Comparison of ENCODE assay signal across 1 cellular context in the genomic region with DNA sequence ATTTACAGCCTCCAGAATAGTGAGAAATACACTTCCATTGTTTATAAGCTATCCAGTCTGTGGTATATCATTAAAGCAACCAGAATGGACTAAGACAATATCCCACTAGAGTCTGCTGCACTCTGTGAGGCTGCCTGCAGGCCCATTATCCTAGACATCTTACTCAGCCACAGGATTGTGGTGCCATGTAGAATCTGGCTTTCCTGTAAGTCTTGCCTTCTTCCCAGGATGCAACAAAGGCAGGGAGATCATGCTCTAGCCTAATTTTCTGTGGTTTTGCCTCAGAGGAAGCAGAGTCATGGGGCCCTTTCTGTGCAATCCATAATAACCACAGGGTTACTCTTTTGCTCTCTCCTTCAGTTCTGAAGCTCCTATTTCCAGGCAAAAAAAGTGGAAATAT.
TF ChIP-seq lines count a peak whose summit lies in the region.

No MANE protein-coding gene starts in this region.

TF ChIP-seq in GM23338, 12 proteins besides CTCF, POLR2A, EP300 and RAD21 (continued from another document):
- TF ChIP-seq, protein P1, sequence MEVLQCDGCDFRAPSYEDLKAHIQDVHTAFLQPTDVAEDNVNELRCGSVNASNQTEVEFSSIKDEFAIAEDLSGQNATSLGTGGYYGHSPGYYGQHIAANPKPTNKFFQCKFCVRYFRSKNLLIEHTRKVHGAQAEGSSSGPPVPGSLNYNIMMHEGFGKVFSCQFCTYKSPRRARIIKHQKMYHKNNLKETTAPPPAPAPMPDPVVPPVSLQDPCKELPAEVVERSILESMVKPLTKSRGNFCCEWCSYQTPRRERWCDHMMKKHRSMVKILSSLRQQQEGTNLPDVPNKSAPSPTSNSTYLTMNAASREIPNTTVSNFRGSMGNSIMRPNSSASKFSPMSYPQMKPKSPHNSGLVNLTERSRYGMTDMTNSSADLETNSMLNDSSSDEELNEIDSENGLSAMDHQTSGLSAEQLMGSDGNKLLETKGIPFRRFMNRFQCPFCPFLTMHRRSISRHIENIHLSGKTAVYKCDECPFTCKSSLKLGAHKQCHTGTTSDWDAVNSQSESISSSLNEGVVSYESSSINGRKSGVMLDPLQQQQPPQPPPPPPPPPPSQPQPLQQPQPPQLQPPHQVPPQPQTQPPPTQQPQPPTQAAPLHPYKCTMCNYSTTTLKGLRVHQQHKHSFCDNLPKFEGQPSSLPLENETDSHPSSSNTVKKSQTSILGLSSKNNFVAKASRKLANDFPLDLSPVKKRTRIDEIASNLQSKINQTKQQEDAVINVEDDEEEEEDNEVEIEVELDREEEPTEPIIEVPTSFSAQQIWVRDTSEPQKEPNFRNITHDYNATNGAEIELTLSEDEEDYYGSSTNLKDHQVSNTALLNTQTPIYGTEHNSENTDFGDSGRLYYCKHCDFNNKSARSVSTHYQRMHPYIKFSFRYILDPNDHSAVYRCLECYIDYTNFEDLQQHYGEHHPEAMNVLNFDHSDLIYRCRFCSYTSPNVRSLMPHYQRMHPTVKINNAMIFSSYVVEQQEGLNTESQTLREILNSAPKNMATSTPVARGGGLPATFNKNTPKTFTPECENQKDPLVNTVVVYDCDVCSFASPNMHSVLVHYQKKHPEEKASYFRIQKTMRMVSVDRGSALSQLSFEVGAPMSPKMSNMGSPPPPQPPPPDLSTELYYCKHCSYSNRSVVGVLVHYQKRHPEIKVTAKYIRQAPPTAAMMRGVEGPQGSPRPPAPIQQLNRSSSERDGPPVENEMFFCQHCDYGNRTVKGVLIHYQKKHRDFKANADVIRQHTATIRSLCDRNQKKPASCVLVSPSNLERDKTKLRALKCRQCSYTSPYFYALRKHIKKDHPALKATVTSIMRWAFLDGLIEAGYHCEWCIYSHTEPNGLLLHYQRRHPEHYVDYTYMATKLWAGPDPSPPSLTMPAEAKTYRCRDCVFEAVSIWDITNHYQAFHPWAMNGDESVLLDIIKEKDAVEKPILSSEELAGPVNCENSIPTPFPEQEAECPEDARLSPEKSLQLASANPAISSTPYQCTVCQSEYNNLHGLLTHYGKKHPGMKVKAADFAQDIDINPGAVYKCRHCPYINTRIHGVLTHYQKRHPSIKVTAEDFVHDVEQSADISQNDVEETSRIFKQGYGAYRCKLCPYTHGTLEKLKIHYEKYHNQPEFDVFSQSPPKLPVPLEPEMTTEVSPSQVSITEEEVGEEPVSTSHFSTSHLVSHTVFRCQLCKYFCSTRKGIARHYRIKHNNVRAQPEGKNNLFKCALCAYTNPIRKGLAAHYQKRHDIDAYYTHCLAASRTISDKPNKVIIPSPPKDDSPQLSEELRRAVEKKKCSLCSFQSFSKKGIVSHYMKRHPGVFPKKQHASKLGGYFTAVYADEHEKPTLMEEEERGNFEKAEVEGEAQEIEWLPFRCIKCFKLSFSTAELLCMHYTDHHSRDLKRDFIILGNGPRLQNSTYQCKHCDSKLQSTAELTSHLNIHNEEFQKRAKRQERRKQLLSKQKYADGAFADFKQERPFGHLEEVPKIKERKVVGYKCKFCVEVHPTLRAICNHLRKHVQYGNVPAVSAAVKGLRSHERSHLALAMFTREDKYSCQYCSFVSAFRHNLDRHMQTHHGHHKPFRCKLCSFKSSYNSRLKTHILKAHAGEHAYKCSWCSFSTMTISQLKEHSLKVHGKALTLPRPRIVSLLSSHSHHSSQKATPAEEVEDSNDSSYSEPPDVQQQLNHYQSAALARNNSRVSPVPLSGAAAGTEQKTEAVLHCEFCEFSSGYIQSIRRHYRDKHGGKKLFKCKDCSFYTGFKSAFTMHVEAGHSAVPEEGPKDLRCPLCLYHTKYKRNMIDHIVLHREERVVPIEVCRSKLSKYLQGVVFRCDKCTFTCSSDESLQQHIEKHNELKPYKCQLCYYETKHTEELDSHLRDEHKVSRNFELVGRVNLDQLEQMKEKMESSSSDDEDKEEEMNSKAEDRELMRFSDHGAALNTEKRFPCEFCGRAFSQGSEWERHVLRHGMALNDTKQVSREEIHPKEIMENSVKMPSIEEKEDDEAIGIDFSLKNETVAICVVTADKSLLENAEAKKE (CRISPR knock-in tag; IDR thresholded peaks at IDR 0.05): no peak
- TF ChIP-seq, protein P2, sequence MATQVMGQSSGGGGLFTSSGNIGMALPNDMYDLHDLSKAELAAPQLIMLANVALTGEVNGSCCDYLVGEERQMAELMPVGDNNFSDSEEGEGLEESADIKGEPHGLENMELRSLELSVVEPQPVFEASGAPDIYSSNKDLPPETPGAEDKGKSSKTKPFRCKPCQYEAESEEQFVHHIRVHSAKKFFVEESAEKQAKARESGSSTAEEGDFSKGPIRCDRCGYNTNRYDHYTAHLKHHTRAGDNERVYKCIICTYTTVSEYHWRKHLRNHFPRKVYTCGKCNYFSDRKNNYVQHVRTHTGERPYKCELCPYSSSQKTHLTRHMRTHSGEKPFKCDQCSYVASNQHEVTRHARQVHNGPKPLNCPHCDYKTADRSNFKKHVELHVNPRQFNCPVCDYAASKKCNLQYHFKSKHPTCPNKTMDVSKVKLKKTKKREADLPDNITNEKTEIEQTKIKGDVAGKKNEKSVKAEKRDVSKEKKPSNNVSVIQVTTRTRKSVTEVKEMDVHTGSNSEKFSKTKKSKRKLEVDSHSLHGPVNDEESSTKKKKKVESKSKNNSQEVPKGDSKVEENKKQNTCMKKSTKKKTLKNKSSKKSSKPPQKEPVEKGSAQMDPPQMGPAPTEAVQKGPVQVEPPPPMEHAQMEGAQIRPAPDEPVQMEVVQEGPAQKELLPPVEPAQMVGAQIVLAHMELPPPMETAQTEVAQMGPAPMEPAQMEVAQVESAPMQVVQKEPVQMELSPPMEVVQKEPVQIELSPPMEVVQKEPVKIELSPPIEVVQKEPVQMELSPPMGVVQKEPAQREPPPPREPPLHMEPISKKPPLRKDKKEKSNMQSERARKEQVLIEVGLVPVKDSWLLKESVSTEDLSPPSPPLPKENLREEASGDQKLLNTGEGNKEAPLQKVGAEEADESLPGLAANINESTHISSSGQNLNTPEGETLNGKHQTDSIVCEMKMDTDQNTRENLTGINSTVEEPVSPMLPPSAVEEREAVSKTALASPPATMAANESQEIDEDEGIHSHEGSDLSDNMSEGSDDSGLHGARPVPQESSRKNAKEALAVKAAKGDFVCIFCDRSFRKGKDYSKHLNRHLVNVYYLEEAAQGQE (IDR thresholded peaks at IDR 0.05; ENCODE audit: unreplicated experiment): no peak
TF ChIP-seq in GM23338: peak in this region for 0.
